In the genomic region with DNA sequence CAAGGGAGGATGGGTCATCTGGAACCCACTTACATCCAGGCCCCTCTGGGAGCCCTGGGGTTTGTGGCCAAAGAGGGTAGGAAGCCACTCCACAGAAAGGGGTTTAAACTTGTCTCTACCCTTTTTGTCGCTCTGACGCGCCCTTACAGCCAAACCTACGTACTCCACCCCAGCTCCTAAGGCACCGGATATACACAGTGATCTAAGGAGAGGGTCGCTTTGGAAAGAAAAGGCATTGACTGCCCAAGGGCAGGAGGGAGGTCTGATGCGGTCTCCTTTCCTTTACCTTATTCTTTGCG, we compare ENCODE assay signal across 8 cellular contexts. TPM values are rescaled to one million over a fixed set of nuclear protein-coding genes. Genes with fewer than 3 reads are reported as not detected.
A peak's percentile ranks its signal among the peaks of the same experiment; 100 is the strongest.
DNase-seq lines count a peak whose midpoint lies in the region; ATAC-seq and TF ChIP-seq lines count a peak whose summit lies in the region.
"Had no signal": no experiment of that assay in that cellular context is flagged by ENCODE, and none has a peak within 500 bp of the region (broad histone marks: within the 10 kb centered on the region; RNA-seq: fewer than 3 reads in every experiment).

No MANE protein-coding gene starts in this region.

- H4K5ac ChIP-seq in mesendoderm (ENCODE audit: low read length) = no peak overlapping the region

- H3K4me1 ChIP-seq in HUES6 (ENCODE audit: control insufficient read depth, insufficient read depth, low read length) (peaks cover 22% of the 10 kb centered on the region), mesendoderm (ENCODE audit: control insufficient read depth, low read depth, low read length) (peaks cover 2% of the 10 kb centered on the region), thoracic aorta (ENCODE audit: control insufficient read depth in 1 of 2, low read depth in 2 of 2) (peaks cover 13 to 31% of the 10 kb centered on the region in 2 donors)

- H3K27ac ChIP-seq in HUES6 (ENCODE audit: low read depth, low read length) = no peak overlapping the region
- peak overlapping the region; percentile 76 to 92 for H3K27ac ChIP-seq in coronary artery
- H3K27ac ChIP-seq in mesendoderm (ENCODE audit: low read depth, low read length) = no peak overlapping the region
- H3K27ac ChIP-seq in thoracic aorta = peak overlapping the region; percentile 78 to 82

- H3K23ac ChIP-seq in mesendoderm (ENCODE audit: low read length) = no peak overlapping the region

- no peak overlapping the region for H3K9ac ChIP-seq in HUES6 (ENCODE audit: low read length)
- H3K9ac ChIP-seq in mesendoderm (ENCODE audit: low read length) = peak overlapping the region; percentile 60

- H3K4me2 ChIP-seq in mesendoderm (ENCODE audit: low read length) = peak overlapping the region; percentile 35

- ATAC-seq in thoracic aorta (ENCODE audit: insufficient number of reproducible peaks, low FRiP score, low read depth) = peak; percentile 15

- no peak overlapping the region for H2BK120ac ChIP-seq in mesendoderm (ENCODE audit: low read depth, low read length)

- H2BK5ac ChIP-seq in mesendoderm (ENCODE audit: low read length) = no peak overlapping the region

- H3K36me3 ChIP-seq in HUES6 (ENCODE audit: control insufficient read depth, insufficient read depth, low read length) = no peaks in the 10 kb centered on the region
- no peaks in the 10 kb centered on the region for H3K36me3 ChIP-seq in mesendoderm (ENCODE audit: control insufficient read depth, insufficient read depth, low read length)
- no peaks in the 10 kb centered on the region for H3K36me3 ChIP-seq in thoracic aorta

- H4K8ac ChIP-seq in mesendoderm (ENCODE audit: low read depth, low read length) = no peak overlapping the region

- DNase-seq in coronary artery (ENCODE audit: low spot score) = no peak
- peak; percentile 78 for DNase-seq in mesendoderm
- DNase-seq in thoracic aorta (ENCODE audit: low spot score) = no peak
- no peak for DNase-seq in NCI-H2227 treated with DMSO at 0.1 percent for 48 hours (lab: John Stamatoyannopoulos, UW)
- DNase-seq in DMS79 treated with DMSO at 0.1 percent for 48 hours (lab: John Stamatoyannopoulos, UW) = no peak
- no peak for DNase-seq in HK-2 (ENCODE audit: unreplicated experiment)
- DNase-seq: activated naive CD4-positive, alpha-beta T cell treated with Interleukin-2 at 50 U/mL for 16 hours had no signal

- TF ChIP-seq CTCF in coronary artery (IDR thresholded peaks at IDR 0.05) (no peak), thoracic aorta (IDR thresholded peaks at IDR 0.05) (no peak)

- no peak overlapping the region for H2AK5ac ChIP-seq in mesendoderm (ENCODE audit: low read length)

- H3K56ac ChIP-seq in mesendoderm (ENCODE audit: low read length) = peak overlapping the region; percentile 63

- WGBS in mesendoderm (ENCODE audit: extremely low coverage, insufficient coverage, low lambda C conversion rate) = no CpG with 5 or more reads among the region's 8 CpGs

- no peak overlapping the region for H2BK15ac ChIP-seq in mesendoderm (replicated peaks; ENCODE audit: low read depth)

- H3K18ac ChIP-seq in mesendoderm (ENCODE audit: low read length) = peak overlapping the region; percentile 99

- peaks cover 6% of the 10 kb centered on the region for H3K79me2 ChIP-seq in mesendoderm (ENCODE audit: control insufficient read depth, insufficient read depth, low read length)

- H3K9me3 ChIP-seq in HUES6 (ENCODE audit: control insufficient read depth, insufficient read depth, low read depth, low read length) (no peaks in the 10 kb centered on the region), thoracic aorta (no peaks in the 10 kb centered on the region)

- H3K4ac ChIP-seq in mesendoderm (ENCODE audit: low read depth, low read length) = peak overlapping the region; percentile 40

- H3K27me3 ChIP-seq in HUES6 (ENCODE audit: control insufficient read depth, insufficient read depth, low read length) (peaks cover 73% of the 10 kb centered on the region), mesendoderm (ENCODE audit: insufficient read depth, low read length, poor library complexity) (no peaks in the 10 kb centered on the region), thoracic aorta (replicated peaks; ENCODE audit: insufficient read depth) (no peaks in the 10 kb centered on the region)

- H3K79me1 ChIP-seq in mesendoderm (ENCODE audit: low read length) = no peaks in the 10 kb centered on the region

- H3K4me3 ChIP-seq in HUES6 (ENCODE audit: low read depth, low read length) = peak overlapping the region; percentile 56
- peak overlapping the region; percentile 93 for H3K4me3 ChIP-seq in coronary artery
- H3K4me3 ChIP-seq in mesendoderm (ENCODE audit: low read length) = peak overlapping the region; percentile 19
- peak overlapping the region; percentile 76 for H3K4me3 ChIP-seq in thoracic aorta

RNA-seq across cellular contexts. Expression of a gene that starts 0.6 kb away (rescaled TPM):
- 9.5 TPM for polyA plus RNA-seq in mesendoderm (2013, experiment 1 of 2)
- 8.6 TPM for polyA plus RNA-seq in mesendoderm (2013, experiment 2 of 2)
- 10 to 100 TPM; 34.0 to 38.4 TPM for total RNA-seq in thoracic aorta

Comparison
In these comparisons a context has a peak if more than half of its experiments do, and no peak if none do; other contexts are left out.
1. H3K27ac ChIP-seq: peak in coronary artery (2 of 2) and thoracic aorta (2 of 2); none in HUES6 (single experiment) and mesendoderm (single experiment).
2. H3K4me3 ChIP-seq: peak in every context shown above with its lines; median percentile 93 in coronary artery; 76 in thoracic aorta; 56 in HUES6; 19 in mesendoderm.